Comparison of ENCODE assay signal across 15 cellular contexts in genomic region chr6:26575494-26575939, GRCh38. TPM values are rescaled to one million over a fixed set of nuclear protein-coding genes. Genes with fewer than 3 reads are reported as not detected.
DNase-seq lines count a peak whose midpoint lies in the region; ATAC-seq, FAIRE-seq and TF ChIP-seq lines count a peak whose summit lies in the region.
"Had no signal": no experiment of that assay in that cellular context is flagged by ENCODE, and none has a peak within 500 bp of the region (broad histone marks: within the 10 kb centered on the region; RNA-seq: fewer than 3 reads in every experiment).

No MANE protein-coding gene starts in this region.

- H3K4me3 ChIP-seq in K562 (peak overlapping the region; percentile 34), esophagus squamous epithelium (no peak overlapping the region)

- no peak for TF ChIP-seq RAD21 in K562 (CRISPR knock-in tag; conservative IDR thresholded peaks at IDR 0.05 in 1 of 2, IDR thresholded peaks at IDR 0.05 in 1 of 2)

- DNase-seq in GM19239 (ENCODE audit: insufficient read length, low spot score) (no peak), MV-4-11 (lab: John Stamatoyannopoulos, UW) (peak; percentile 43), K562 (ENCODE audit: extremely low read depth in 1 of 4, low spot score in 3 of 4) (peak; percentile 54 to 89 (median 61)), neural crest cell (ENCODE audit: low read depth, low spot score) (no peak), DMS79 (lab: John Stamatoyannopoulos, UW) (no peak), esophagus squamous epithelium (lab: John Stamatoyannopoulos, UW) (no peak)
- DNase-seq: activated CD8-positive, alpha-beta T cell treated with anti-CD3 and anti-CD28 coated beads, Interleukin-2, amount 10 ng/mL, durations not matched to agents 7 days and 5 days; activated naive CD8-positive, alpha-beta T cell treated with anti-CD3 and anti-CD28 coated beads, Interleukin-2, amount 10 ng/mL, durations not matched to agents 7 days and 5 days; DMS153; NCI-H1092 treated with DMSO at 0.1 percent for 48 hours; NCI-H774; posterior cingulate gyrus; stimulated activated CD4-positive, alpha-beta T cell treated with anti-CD3 and anti-CD28 coated beads, Interleukin-2, amount 100 ng/mL, for 48 hours had no signal

- TF ChIP-seq POLR2A in K562 (conservative IDR thresholded peaks at IDR 0.05) (no peak), esophagus squamous epithelium (IDR thresholded peaks at IDR 0.05) (no peak)

- peak overlapping the region; percentile 63 for H3K27ac ChIP-seq in K562 (ENCODE audit: extremely low read depth, low read depth, low read length)
- no peak overlapping the region for H3K27ac ChIP-seq in esophagus squamous epithelium

- in situ Hi-C loops in K562 (cut with MboI), result loop anchor here (10.0 kb wide), 1 partner anchor 241 kb away; no protein-coding TSS in a partner anchor

- peaks cover 11% of the 10 kb centered on the region for H3K36me3 Mint-ChIP-seq in neural crest cell (ENCODE audit: low read depth)

- H3K4me2 ChIP-seq in K562 (ENCODE audit: insufficient read depth, low read length), result peak overlapping the region; percentile 94

- peaks cover 84% of the 10 kb centered on the region for H3K27me3 Mint-ChIP-seq in neural crest cell (ENCODE audit: low read depth)
- H3K27me3 Mint-ChIP-seq: activated naive CD8-positive, alpha-beta T cell treated with anti-CD3 and anti-CD28 coated beads, Interleukin-2, amount 10 ng/mL, durations not matched to agents 7 days and 5 days had no signal

- CTCF ChIA-PET in K562 (lab: Yijun Ruan, JAX; ENCODE audit: low intra/inter-chr PET ratio), result interaction anchor here (0.7 kb wide), 1 partner anchor 15 kb away, joined by 5 read pairs; no protein-coding TSS in a partner anchor

- H3K9me3 Mint-ChIP-seq in neural crest cell, result peaks cover 18% of the 10 kb centered on the region

- H3K9me3 ChIP-seq in K562 (replicated peaks; ENCODE audit: control insufficient read depth, insufficient read depth, low read depth, low read length), result no peaks in the 10 kb centered on the region; the same call in 1 of the 2 replicates
- peaks cover 0 to 16% (median 0%) of the 10 kb centered on the region in 3 donors for H3K9me3 ChIP-seq in esophagus squamous epithelium

- H3K4me1 Mint-ChIP-seq in neural crest cell, result peaks cover 15% of the 10 kb centered on the region

- H3K27me3 ChIP-seq in K562 (ENCODE audit: control insufficient read depth in 2 of 2, insufficient read depth in 2 of 2, low read length in 2 of 2) (no peaks in the 10 kb centered on the region), esophagus squamous epithelium (peaks cover 0 to 52% (median 0%) of the 10 kb centered on the region in 4 donors)

- H3K9ac ChIP-seq in K562 (ENCODE audit: insufficient read depth in 1 of 2, low read depth in 2 of 2, low read length in 2 of 2), result peak overlapping the region; percentile 11 to 50; a peak in 3 of 4 replicates

- TSS peak; percentile 95 for BruUV-seq in K562 (replicated peaks; lab: Mats Ljungman, UMichigan)

- peak overlapping the region; percentile 93 for H2AFZ ChIP-seq in K562 (ENCODE audit: low read depth, low read length)

- no peaks in the 10 kb centered on the region for H3K79me2 ChIP-seq in K562 (ENCODE audit: control insufficient read depth, insufficient read depth, low read length)

- 15% methylated on average over 10 of the region's 10 CpGs for WGBS in K562 (ENCODE audit: insufficient coverage, low coverage, missing lambda C conversion rate)
- 57 to 79% methylated on average over 10 of the region's 10 CpGs for WGBS in esophagus squamous epithelium, 2 donors

- H3K36me3 ChIP-seq in K562 (ENCODE audit: control insufficient read depth, insufficient read depth, low read length), result no peaks in the 10 kb centered on the region
- no peaks in the 10 kb centered on the region for H3K36me3 ChIP-seq in esophagus squamous epithelium

- peak overlapping the region; percentile 48 for H3K4me3 Mint-ChIP-seq in neural crest cell
- H3K4me3 Mint-ChIP-seq: activated CD8-positive, alpha-beta T cell treated with anti-CD3 and anti-CD28 coated beads, Interleukin-2, amount 10 ng/mL, durations not matched to agents 7 days and 5 days; activated naive CD8-positive, alpha-beta T cell treated with anti-CD3 and anti-CD28 coated beads, Interleukin-2, amount 10 ng/mL, durations not matched to agents 7 days and 5 days; T-helper 1 cell treated with Interleukin-12 subunit alpha and Interleukin-12 subunit beta and Interleukin-4 antibody, amounts not matched to agents 30 μg/mL and 1 μg/mL, for 36 hours had no signal

- peak; percentile 66; the same call in 1 of the 2 replicates for TF ChIP-seq EP300 in K562 (IDR thresholded peaks at IDR 0.05; ENCODE audit: low read length)

- intact Hi-C loops in K562 (cut with micrococcal nuclease), result no loop called here
- intact Hi-C loops in esophagus squamous epithelium (cut with DNase I), result loop anchor here (10.0 kb wide), 1 partner anchor 251 kb away; no protein-coding TSS in a partner anchor

- peaks cover 9 to 14% of the 10 kb centered on the region in 2 experiments; a peak in 4 of 5 replicates for H3K4me1 ChIP-seq in K562 (replicated peaks in 1 of 2; ENCODE audit: control insufficient read depth in 2 of 2, insufficient read depth in 2 of 2, low read length in 2 of 2)
- H3K4me1 ChIP-seq in esophagus squamous epithelium, result peaks cover 0 to 29% (median 6%) of the 10 kb centered on the region in 3 donors

- no peaks in the 10 kb centered on the region for H4K20me1 ChIP-seq in K562 (replicated peaks; ENCODE audit: control insufficient read depth, insufficient read depth, low read length)

- TF ChIP-seq CTCF in K562 (IDR thresholded peaks at IDR 0.05 in 2 of 3, conservative IDR thresholded peaks at IDR 0.05 in 1 of 3; ENCODE audit: insufficient read depth in 2 of 3, low read depth in 1 of 3, low read length in 3 of 3) (0 out of 6 replicates have a peak, but pooled peaks of 1 of the 3 experiments have one; percentile 8), neural crest cell (conservative IDR thresholded peaks at IDR 0.05) (no peak), esophagus squamous epithelium (IDR thresholded peaks at IDR 0.05) (no peak)

- FAIRE-seq in GM19239 (lab: Jason Lieb, UNC), result peak; percentile 8
- peak; percentile 52 for FAIRE-seq in K562 (lab: Jason Lieb, UNC)

- ATAC-seq in K562 (peak; percentile 36), GM21825 (IDR thresholded peaks at IDR 0.05; ENCODE audit: unreplicated experiment) (no peak)
- ATAC-seq: activated CD8-positive, alpha-beta T cell treated with anti-CD3 and anti-CD28 coated beads, Interleukin-2, amount 10 ng/mL, durations not matched to agents 7 days and 5 days had no signal

- POLR2A ChIA-PET in K562 (lab: Yijun Ruan, JAX), result interaction anchor here (0.7 to 11.9 kb wide), 5 partner anchors 12 to 240 kb away, joined by 3 to 141 read pairs (median 3); partner anchors contain the start of gene HMGN4

- no peak overlapping the region for H3K27ac Mint-ChIP-seq in neural crest cell (ENCODE audit: unreplicated experiment)
- H3K27ac Mint-ChIP-seq: activated CD8-positive, alpha-beta T cell treated with anti-CD3 and anti-CD28 coated beads, Interleukin-2, amount 10 ng/mL, durations not matched to agents 7 days and 5 days; activated naive CD8-positive, alpha-beta T cell treated with anti-CD3 and anti-CD28 coated beads, Interleukin-2, amount 10 ng/mL, durations not matched to agents 7 days and 5 days had no signal

- no peaks in the 10 kb centered on the region for H3K9me1 ChIP-seq in K562 (ENCODE audit: control insufficient read depth, insufficient read depth, low read length)

RNA-seq across cellular contexts. Expression of gene ABT1, which starts 21.2 kb away (rescaled TPM):
- 19.4 and 24.4 TPM in 2 replicates for total RNA-seq in K562 (2011; cell fraction: chromatin; rRNA removed; ENCODE audit: low replicate concordance)
- total RNA-seq in K562 (2011; cell fraction: nucleolus; rRNA removed), result 28.8 and 31.2 TPM in 2 replicates
- 29.9 and 34.0 TPM in 2 replicates for total RNA-seq in K562 (2011; cell fraction: nucleoplasm; rRNA removed)
- 52.7 and 60.6 TPM in 2 replicates for total RNA-seq in K562 (2014; rRNA removed)
- total RNA-seq in K562 (2014; rRNA removed; fragmentation: Illumina TruSeq; extraction: Trizol), result 19.9 and 21.5 TPM in 2 replicates
- total RNA-seq in K562 (2015; rRNA removed; fragmentation: Illumina TruSeq; extraction: Trizol), result 37.9 and 40.7 TPM in 2 replicates
- total RNA-seq in K562 (2021), result 45.4 and 47.8 TPM in 2 replicates
- polyA plus RNA-seq in K562 (2011; rRNA removed), result 45.9 and 47.2 TPM in 2 replicates
- polyA plus RNA-seq in K562 (2011; cell fraction: cytosol; rRNA removed), result 54.9 and 75.5 TPM in 2 replicates
- polyA plus RNA-seq in K562 (2011; cell fraction: nucleus; rRNA removed), result 31.7 and 32.1 TPM in 2 replicates
- 28.3 and 30.1 TPM in 2 replicates for polyA plus RNA-seq in K562 (2012)
- polyA plus RNA-seq in K562 (2014; fragmentation: Illumina TruSeq; extraction: Trizol), result 29.6 and 40.5 TPM in 2 replicates
- 10 to 100 TPM in 1 of 2 experiments, 1 to 10 TPM in 1; 8.8 to 25.2 TPM for polyA plus RNA-seq in K562 (2014; fragmentation: Nextera tagmentation; extraction: Ambion mirVana)
- polyA plus RNA-seq in K562 (2014; rRNA removed), result 51.1 and 59.4 TPM in 2 replicates
- polyA minus RNA-seq in K562 (2011; rRNA and poly(A)+ RNA removed), result 19.4 and 21.4 TPM in 2 replicates
- polyA minus RNA-seq in K562 (2011; cell fraction: cytosol; rRNA and poly(A)+ RNA removed), result 17.9 and 18.6 TPM in 2 replicates
- polyA minus RNA-seq in K562 (2011; cell fraction: nucleus; rRNA and poly(A)+ RNA removed), result 26.0 and 42.1 TPM in 2 replicates
- 24.8 and 26.3 TPM in 2 replicates for total RNA-seq in neural crest cell
- 10 to 100 TPM; 16.0 to 23.5 (median 17.1) TPM for total RNA-seq in esophagus squamous epithelium

RNA-seq across cellular contexts. Expression of gene HMGN4, which starts 37.4 kb away (rescaled TPM):
- total RNA-seq in K562 (2011; cell fraction: chromatin; rRNA removed; ENCODE audit: low replicate concordance), result 23.4 and 44.5 TPM in 2 replicates
- total RNA-seq in K562 (2011; cell fraction: nucleolus; rRNA removed), result 13.5 and 15.3 TPM in 2 replicates
- 28.3 and 34.4 TPM in 2 replicates for total RNA-seq in K562 (2011; cell fraction: nucleoplasm; rRNA removed)
- total RNA-seq in K562 (2014; rRNA removed) (71.8 and 87.5 TPM in 2 replicates), K562 (2014; rRNA removed; fragmentation: Illumina TruSeq; extraction: Trizol) (134 and 145 TPM in 2 replicates), K562 (2015; rRNA removed; fragmentation: Illumina TruSeq; extraction: Trizol) (100 and 102 TPM in 2 replicates), K562 (2021) (78.8 and 79.9 TPM in 2 replicates), neural crest cell (49.7 and 50.1 TPM in 2 replicates), esophagus squamous epithelium (10 to 100 TPM; 18.1 to 53.2 (median 36.7) TPM)
- polyA plus RNA-seq in K562 (2011; rRNA removed) (95.4 and 111 TPM in 2 replicates), K562 (2014; fragmentation: Illumina TruSeq; extraction: Trizol) (97.0 and 104 TPM in 2 replicates), K562 (2014; fragmentation: Nextera tagmentation; extraction: Ambion mirVana) (10 to 100 TPM; 35.4 to 41.1 TPM), K562 (2014; rRNA removed) (92.2 and 94.1 TPM in 2 replicates)
- 35.3 and 57.4 TPM in 2 replicates for polyA plus RNA-seq in K562 (2011; cell fraction: cytosol; rRNA removed)
- 24.5 and 38.9 TPM in 2 replicates for polyA plus RNA-seq in K562 (2011; cell fraction: nucleus; rRNA removed)
- 65.4 and 94.0 TPM in 2 replicates for polyA plus RNA-seq in K562 (2012)
- 76.2 and 81.4 TPM in 2 replicates for polyA minus RNA-seq in K562 (2011; rRNA and poly(A)+ RNA removed)
- polyA minus RNA-seq in K562 (2011; cell fraction: cytosol; rRNA and poly(A)+ RNA removed), result 32.2 and 35.4 TPM in 2 replicates
- polyA minus RNA-seq in K562 (2011; cell fraction: nucleus; rRNA and poly(A)+ RNA removed), result 8.2 and 16.9 TPM in 2 replicates

Comparison
In these comparisons a context has a peak if more than half of its experiments do, and no peak if none do; other contexts are left out.
1. DNase-seq: peak in MV-4-11 (single experiment) and K562 (4 of 4); none in GM19239 (single experiment), neural crest cell (single experiment), DMS79 (single experiment) and esophagus squamous epithelium (single experiment).